18 cellular contexts compared by ENCODE assay signal in the genomic region with DNA sequence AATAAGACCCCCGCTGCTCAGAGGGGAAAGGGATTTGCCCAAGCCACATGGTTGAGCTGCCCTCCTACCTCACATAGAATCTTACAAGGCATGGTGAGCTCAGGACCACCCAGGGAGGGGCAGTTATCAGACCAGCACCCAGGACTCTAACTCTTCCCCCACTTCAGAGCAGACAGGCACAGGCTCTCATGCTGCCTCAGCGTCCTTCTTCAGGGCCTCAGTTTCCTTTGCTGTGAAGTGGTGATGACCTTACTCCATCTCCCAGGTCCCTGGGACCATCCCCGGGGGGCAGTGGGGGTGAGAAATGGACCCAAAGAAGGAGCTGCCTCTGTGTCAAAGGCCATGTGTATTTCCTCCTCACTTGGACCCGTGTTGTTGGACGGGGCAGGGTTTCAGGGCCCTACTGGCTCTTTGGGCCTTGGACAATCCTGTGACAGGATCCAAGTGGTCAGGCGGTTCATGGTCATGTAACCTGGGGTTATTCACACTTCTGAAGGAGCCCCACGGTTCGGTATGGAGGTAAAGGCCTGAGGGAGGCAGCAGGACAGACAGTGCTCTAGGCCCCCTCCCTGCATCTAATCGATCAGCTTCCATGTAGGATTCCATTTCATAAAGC. TPM values are rescaled to one million over a fixed set of nuclear protein-coding genes. Genes with fewer than 3 reads are reported as not detected.
A peak's percentile ranks its signal among the peaks of the same experiment; 100 is the strongest.
DNase-seq lines count a peak whose midpoint lies in the region; ATAC-seq and TF ChIP-seq lines count a peak whose summit lies in the region.
"Had no signal": no experiment of that assay in that cellular context is flagged by ENCODE, and none has a peak within 500 bp of the region (broad histone marks: within the 10 kb centered on the region; RNA-seq: fewer than 3 reads in every experiment).

No MANE protein-coding gene starts in this region.

- no peak overlapping the region for H2BK12ac ChIP-seq in trophoblast cell (ENCODE audit: low read length)

- no peak overlapping the region for H2BK5ac ChIP-seq in trophoblast cell (ENCODE audit: low read depth, low read length, poor library complexity)

- H3K4me3 ChIP-seq in H7 (ENCODE audit: insufficient read depth, low read depth, low read length), result no peak overlapping the region
- H3K4me3 ChIP-seq in WERI-Rb-1 (ENCODE audit: low read depth, low read length), result no peak overlapping the region
- no peak overlapping the region for H3K4me3 ChIP-seq in fibroblast of mammary gland (ENCODE audit: control insufficient read depth, low read depth, low read length)
- H3K4me3 ChIP-seq in trophoblast cell (ENCODE audit: low read depth, low read length), result no peak overlapping the region
- H3K4me3 ChIP-seq: BLaER1 had no signal

- no peak overlapping the region for H4K8ac ChIP-seq in trophoblast cell (ENCODE audit: low read depth, low read length)

- H2AFZ ChIP-seq in trophoblast cell (ENCODE audit: insufficient read depth, low read length, poor library complexity), result no peak overlapping the region

- no peaks in the 10 kb centered on the region; the same call in 1 of the 2 replicates for H3K36me3 ChIP-seq in H7 (replicated peaks; ENCODE audit: control insufficient read depth, insufficient read depth, low read length)
- no peaks in the 10 kb centered on the region for H3K36me3 ChIP-seq in WERI-Rb-1
- peaks cover 70 to 76% of the 10 kb centered on the region in 2 experiments for H3K36me3 ChIP-seq in trophoblast cell (ENCODE audit: control insufficient read depth in 1 of 2, insufficient read depth in 2 of 2, low read length in 2 of 2)

- no peak overlapping the region for H2AK5ac ChIP-seq in trophoblast cell (ENCODE audit: low read length)

- peak overlapping the region; percentile 64 for H4K91ac ChIP-seq in trophoblast cell (ENCODE audit: low read depth, low read length)

- H3K27ac ChIP-seq in WERI-Rb-1, result no peak overlapping the region
- no peak overlapping the region for H3K27ac ChIP-seq in trophoblast cell (ENCODE audit: low read depth, low read length)
- H3K27ac ChIP-seq in foreskin keratinocyte, result no peak overlapping the region
- H3K27ac ChIP-seq: BLaER1 had no signal

- WGBS in trophoblast cell (ENCODE audit: extremely low coverage, insufficient coverage, insufficient read length), result no CpG with 5 or more reads among the region's 9 CpGs

- H3K23ac ChIP-seq in trophoblast cell (ENCODE audit: low read length), result no peak overlapping the region

- ATAC-seq in HG03159 (IDR thresholded peaks at IDR 0.05; ENCODE audit: unreplicated experiment) (no peak), foreskin keratinocyte (no peak)

- H3K14ac ChIP-seq in trophoblast cell (ENCODE audit: low read length), result peak overlapping the region; percentile 0

- H3K4me1 ChIP-seq in trophoblast cell (ENCODE audit: control insufficient read depth in 1 of 2, insufficient read depth in 2 of 2, low read length in 2 of 2) (peaks cover 32 to 41% of the 10 kb centered on the region in 2 experiments), foreskin keratinocyte (no peaks in the 10 kb centered on the region)

- no peak overlapping the region for H3K18ac ChIP-seq in trophoblast cell (ENCODE audit: low read length)

- H4K12ac ChIP-seq in trophoblast cell (ENCODE audit: low read depth, low read length), result no peak overlapping the region

- peak overlapping the region; percentile 2 for H2BK120ac ChIP-seq in trophoblast cell (ENCODE audit: insufficient read depth, low read length, poor library complexity)

- no peak overlapping the region for H3K4ac ChIP-seq in trophoblast cell (ENCODE audit: low read depth, low read length)

- TF ChIP-seq CTCF in WERI-Rb-1 (IDR thresholded peaks at IDR 0.05; ENCODE audit: low read depth, low read length) (no peak), fibroblast of mammary gland (conservative IDR thresholded peaks at IDR 0.05; ENCODE audit: control insufficient read depth, insufficient read depth, low read depth, low read length) (no peak), GM10266 (IDR thresholded peaks at IDR 0.05; ENCODE audit: control insufficient read depth, insufficient read depth, low read depth, missing control alignments) (no peak), foreskin keratinocyte (conservative IDR thresholded peaks at IDR 0.05) (no peak)

- H3K4me2 ChIP-seq in trophoblast cell (ENCODE audit: low read length), result no peak overlapping the region
- H3K4me2 ChIP-seq: BLaER1 had no signal

- no peaks in the 10 kb centered on the region for H3K9me3 ChIP-seq in WERI-Rb-1 (ENCODE audit: severe bottlenecking)
- peaks cover 5% of the 10 kb centered on the region for H3K9me3 ChIP-seq in trophoblast cell (ENCODE audit: insufficient read depth, low read depth, low read length)
- H3K9me3 ChIP-seq: BLaER1 had no signal

- H3K9ac ChIP-seq in trophoblast cell (ENCODE audit: low read length), result no peak overlapping the region
- H3K9ac ChIP-seq: BLaER1 had no signal

- peaks cover 5% of the 10 kb centered on the region for H3K79me2 ChIP-seq in trophoblast cell (ENCODE audit: control insufficient read depth, insufficient read depth, low read length, poor library complexity)

- H3K27me3 ChIP-seq in H7 (ENCODE audit: control insufficient read depth, insufficient read depth, low read length) (no peaks in the 10 kb centered on the region), WERI-Rb-1 (ENCODE audit: insufficient read depth, low read depth, severe bottlenecking) (no peaks in the 10 kb centered on the region), trophoblast cell (ENCODE audit: insufficient read depth, low read length) (no peaks in the 10 kb centered on the region), foreskin keratinocyte (no peaks in the 10 kb centered on the region)
- H3K27me3 ChIP-seq: BLaER1 had no signal

- DNase-seq in H7, result peak; percentile 18
- peak; percentile 4 for DNase-seq in WERI-Rb-1
- peak; percentile 2 for DNase-seq in fibroblast of mammary gland (ENCODE audit: low read depth)
- no peak for DNase-seq in trophoblast cell
- DNase-seq in kidney glomerular epithelial cell (lab: John Stamatoyannopoulos, UW), result no peak
- no peak for DNase-seq in GM10266 (ENCODE audit: extremely low spot score)
- DNase-seq in foreskin keratinocyte, result no peak
- DNase-seq: CD8-positive, alpha-beta memory T cell; IMR-90; Kasumi-1; NCI-H1105 treated with DMSO at 0.1 percent for 48 hours; NCI-H187; NCI-H446; NCI-H82; SIG-M5 had no signal

- H3K79me1 ChIP-seq in trophoblast cell (ENCODE audit: low read length), result peaks cover 28% of the 10 kb centered on the region

RNA-seq across cellular contexts. Expression of a gene that starts 31.7 kb away (rescaled TPM):
- not detected in 2 replicates for total RNA-seq in H7 (2014; rRNA removed; shearing (Covaris generic))
- 42.3 and 43.7 TPM in 2 replicates for polyA plus RNA-seq in trophoblast cell (2013)
- total RNA-seq in foreskin keratinocyte, result not detected in 2 replicates
- polyA plus RNA-seq in foreskin keratinocyte, result 0.02 TPM in 1 of 2 replicates, not detected in the other
- total RNA-seq: HT-29 had no signal

RNA-seq across cellular contexts. Expression of a gene that starts 37.6 kb away (rescaled TPM):
- total RNA-seq in H7 (2014; rRNA removed; shearing (Covaris generic)), result 0.48 and 3.2 TPM in 2 replicates
- 91.3 and 93.4 TPM in 2 replicates for polyA plus RNA-seq in trophoblast cell (2013)
- not detected in 2 replicates for total RNA-seq in foreskin keratinocyte
- not detected in 2 replicates for polyA plus RNA-seq in foreskin keratinocyte

RNA-seq across cellular contexts. Expression of a gene that starts 48.5 kb away (rescaled TPM):
- 0.62 TPM in 1 of 2 replicates, not detected in the other for total RNA-seq in H7 (2014; rRNA removed; shearing (Covaris generic))
- polyA plus RNA-seq in trophoblast cell (2013), result 9.7 and 11.3 TPM in 2 replicates
- total RNA-seq in foreskin keratinocyte, result not detected in 2 replicates
- not detected in 2 replicates for polyA plus RNA-seq in foreskin keratinocyte
- total RNA-seq: CD8-positive, alpha-beta memory T cell had no signal
- polyA plus RNA-seq: CD8-positive, alpha-beta memory T cell had no signal

Comparison
In these comparisons a context has a peak if more than half of its experiments do, and no peak if none do; other contexts are left out.
1. DNase-seq: peak in H7 (single experiment), WERI-Rb-1 (single experiment) and fibroblast of mammary gland (single experiment); none in trophoblast cell (0 of 2), kidney glomerular epithelial cell (single experiment), GM10266 (single experiment) and foreskin keratinocyte (0 of 2).